ENCODE assay signal across 29 cellular contexts in the genomic region with DNA sequence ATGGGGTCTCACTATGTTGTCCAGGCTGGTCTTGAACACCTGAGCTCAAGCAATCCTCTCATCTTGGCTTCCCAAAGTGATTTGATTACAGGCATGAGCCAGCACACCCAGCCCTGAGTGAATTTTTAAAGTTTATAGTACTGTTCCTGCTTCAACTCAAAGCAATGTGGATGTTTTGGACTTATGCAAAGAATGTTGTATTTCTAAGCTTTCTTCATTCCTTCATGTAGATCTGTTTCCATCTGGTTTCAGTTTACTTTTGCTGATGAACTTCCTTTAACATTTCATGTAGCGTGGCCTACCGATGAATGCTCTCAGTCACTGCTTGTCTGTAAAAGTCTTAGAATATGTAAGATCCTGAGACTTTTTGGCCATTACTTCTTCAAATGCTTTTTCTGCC. TPM values are rescaled to one million over a fixed set of nuclear protein-coding genes. Genes with fewer than 3 reads are reported as not detected.
DNase-seq lines count a peak whose midpoint lies in the region; ATAC-seq lines count a peak whose summit lies in the region.
"Had no signal": no experiment of that assay in that cellular context is flagged by ENCODE, and none has a peak within 500 bp of the region (broad histone marks: within the 10 kb centered on the region; RNA-seq: fewer than 3 reads in every experiment).

No MANE protein-coding gene starts in this region.

- no peaks in the 10 kb centered on the region for H3K27me3 ChIP-seq in adipocyte (replicated peaks; ENCODE audit: control insufficient read depth, insufficient read depth, low read length)
- H3K27me3 ChIP-seq: brain microvascular endothelial cell, dorsolateral prefrontal cortex, heart left ventricle, MG63 had no signal

- H3K9me3 ChIP-seq in adipocyte (ENCODE audit: control insufficient read depth, low read length), result peaks cover 10% of the 10 kb centered on the region

- no peak for ATAC-seq in GM18498 (IDR thresholded peaks at IDR 0.05; ENCODE audit: unreplicated experiment)
- ATAC-seq: activated CD4-positive, alpha-beta T cell treated with anti-CD3 and anti-CD28 coated beads for 36 hours; activated CD8-positive, alpha-beta T cell treated with anti-CD3 and anti-CD28 coated beads for 36 hours; CD8-positive, alpha-beta T cell; heart left ventricle; right cardiac atrium had no signal

- H3K4me3 Mint-ChIP-seq in activated naive CD4-positive, alpha-beta T cell treated with anti-CD3 and anti-CD28 coated beads for 36 hours, result no peak overlapping the region
- H3K4me3 Mint-ChIP-seq: activated CD4-positive, alpha-beta T cell treated with anti-CD3 and anti-CD28 coated beads for 36 hours; activated CD8-positive, alpha-beta T cell treated with anti-CD3 and anti-CD28 coated beads for 36 hours; activated naive CD4-positive, alpha-beta T cell treated with anti-CD3 and anti-CD28 coated beads, Interleukin-2, amount 10 ng/mL, durations not matched to agents 7 days and 5 days; CD8-positive, alpha-beta T cell; stimulated activated naive CD8-positive, alpha-beta T cell treated with anti-CD3 and anti-CD28 coated beads, Interleukin-15, Interleukin-2, amounts not matched to agents 100 ng/mL and 50 ng/mL, for 24 hours had no signal

- no peaks in the 10 kb centered on the region for H3K27me3 Mint-ChIP-seq in activated naive CD4-positive, alpha-beta T cell treated with anti-CD3 and anti-CD28 coated beads for 36 hours (ENCODE audit: low read depth)
- H3K27me3 Mint-ChIP-seq: activated CD4-positive, alpha-beta T cell treated with anti-CD3 and anti-CD28 coated beads for 36 hours; activated CD8-positive, alpha-beta T cell treated with anti-CD3 and anti-CD28 coated beads for 36 hours had no signal

- H3K4me1 ChIP-seq in adipocyte (ENCODE audit: control insufficient read depth, insufficient read depth, low read length), result no peaks in the 10 kb centered on the region
- H3K4me1 ChIP-seq: heart left ventricle had no signal

- intact Hi-C loops in activated naive CD4-positive, alpha-beta T cell treated with anti-CD3 and anti-CD28 coated beads for 36 hours (cut with micrococcal nuclease), result no loop called here

- H3K4me3 ChIP-seq in adipocyte (ENCODE audit: low read length), result no peak overlapping the region
- H3K4me3 ChIP-seq: dorsolateral prefrontal cortex, heart left ventricle, MG63 had no signal

- DNase-seq in EH (ENCODE audit: low read depth), result peak; percentile 58
- peak; percentile 79 for DNase-seq in adipocyte (ENCODE audit: low read depth)
- DNase-seq in fibroblast of the conjunctiva (ENCODE audit: low read depth), result peak; percentile 29
- DNase-seq in activated naive CD4-positive, alpha-beta T cell treated with anti-CD3 and anti-CD28 coated beads for 36 hours, result no peak
- no peak for DNase-seq in SHP77 (lab: John Stamatoyannopoulos, UW)
- DNase-seq in HuH-7.5 (ENCODE audit: low spot score), result no peak
- DNase-seq: activated CD4-positive, alpha-beta T cell treated with anti-CD3 and anti-CD28 coated beads for 36 hours; activated CD8-positive, alpha-beta T cell treated with anti-CD3 and anti-CD28 coated beads for 36 hours; activated naive CD4-positive, alpha-beta T cell treated with anti-CD3 and anti-CD28 coated beads, Interleukin-2, amount 10 ng/mL, durations not matched to agents 7 days and 5 days; amniotic stem cell; brain microvascular endothelial cell; CD8-positive, alpha-beta T cell; cerebellar nuclear complex; dorsolateral prefrontal cortex; heart left ventricle; KG1; MG63; NCI-H2081; NCI-H2227 treated with DMSO at 0.1 percent for 48 hours; NCI-H69; right cardiac atrium; Right ventricle myocardium superior; stimulated activated CD4-positive, alpha-beta T cell treated with anti-CD3 and anti-CD28 coated beads, Interleukin-2, amount 100 ng/mL, for 24 hours; stimulated activated CD8-positive, alpha-beta memory T cell treated with anti-CD3 and anti-CD28 coated beads, Interleukin-4, amount 100 ng/mL, for 48 hours; T-helper 9 cell had no signal

- peaks cover 4% of the 10 kb centered on the region for H3K9me3 Mint-ChIP-seq in activated naive CD4-positive, alpha-beta T cell treated with anti-CD3 and anti-CD28 coated beads for 36 hours
- H3K9me3 Mint-ChIP-seq: CD8-positive, alpha-beta T cell had no signal

- no peaks in the 10 kb centered on the region for H3K4me1 Mint-ChIP-seq in activated naive CD4-positive, alpha-beta T cell treated with anti-CD3 and anti-CD28 coated beads for 36 hours (ENCODE audit: low read depth)
- H3K4me1 Mint-ChIP-seq: activated CD4-positive, alpha-beta T cell treated with anti-CD3 and anti-CD28 coated beads for 36 hours; activated naive CD4-positive, alpha-beta T cell treated with anti-CD3 and anti-CD28 coated beads, Interleukin-2, amount 10 ng/mL, durations not matched to agents 7 days and 5 days had no signal

- CTCF ChIA-PET in activated naive CD4-positive, alpha-beta T cell treated with anti-CD3 and anti-CD28 coated beads for 36 hours (lab: Charles Lee), result no interaction called here

- no peak overlapping the region for H3K9ac ChIP-seq in adipocyte (ENCODE audit: low read length)

- H3K27ac Mint-ChIP-seq in activated naive CD4-positive, alpha-beta T cell treated with anti-CD3 and anti-CD28 coated beads for 36 hours, result no peak overlapping the region
- H3K27ac Mint-ChIP-seq: activated CD4-positive, alpha-beta T cell treated with anti-CD3 and anti-CD28 coated beads for 36 hours; activated CD8-positive, alpha-beta T cell treated with anti-CD3 and anti-CD28 coated beads for 36 hours; activated naive CD4-positive, alpha-beta T cell treated with anti-CD3 and anti-CD28 coated beads, Interleukin-2, amount 10 ng/mL, durations not matched to agents 7 days and 5 days; CD8-positive, alpha-beta T cell; stimulated activated naive CD8-positive, alpha-beta T cell treated with anti-CD3 and anti-CD28 coated beads, Interleukin-15, Interleukin-2, amounts not matched to agents 100 ng/mL and 50 ng/mL, for 24 hours had no signal

- no peaks in the 10 kb centered on the region for H3K36me3 Mint-ChIP-seq in activated naive CD4-positive, alpha-beta T cell treated with anti-CD3 and anti-CD28 coated beads for 36 hours (ENCODE audit: low read depth)
- H3K36me3 Mint-ChIP-seq: activated naive CD4-positive, alpha-beta T cell treated with anti-CD3 and anti-CD28 coated beads, Interleukin-2, amount 10 ng/mL, durations not matched to agents 7 days and 5 days; CD8-positive, alpha-beta T cell had no signal

- H3K36me3 ChIP-seq in adipocyte (ENCODE audit: control insufficient read depth, insufficient read depth, low read length, severe bottlenecking), result no peaks in the 10 kb centered on the region
- H3K36me3 ChIP-seq: brain microvascular endothelial cell, heart left ventricle, MG63 had no signal

RNA-seq across cellular contexts. Expression of a gene that starts 23.2 kb away (rescaled TPM):
- not detected for total RNA-seq in activated naive CD4-positive, alpha-beta T cell treated with anti-CD3 and anti-CD28 coated beads for 36 hours
- total RNA-seq: activated CD4-positive, alpha-beta T cell treated with anti-CD3 and anti-CD28 coated beads for 36 hours; activated CD8-positive, alpha-beta T cell treated with anti-CD3 and anti-CD28 coated beads for 36 hours; CD8-positive, alpha-beta T cell; HT1080; kidney epithelial cell; Right ventricle myocardium superior had no signal

Comparison
In these comparisons a context has a peak if more than half of its experiments do, and no peak if none do; other contexts are left out.
1. DNase-seq: peak in EH (single experiment), adipocyte (single experiment) and fibroblast of the conjunctiva (single experiment); none in activated naive CD4-positive, alpha-beta T cell treated with anti-CD3 and anti-CD28 coated beads for 36 hours (single experiment), SHP77 (0 of 2) and HuH-7.5 (single experiment).